1 cellular context compared by ENCODE assay signal in genomic region chr22:46462726-46463371, GRCh38.
TF ChIP-seq lines count a peak whose summit lies in the region.

No MANE protein-coding gene starts in this region.

TF ChIP-seq in SK-N-SH, 30 proteins besides CTCF, POLR2A, EP300 and RAD21 (continued from another document):
- TF ChIP-seq PBX3 (IDR thresholded peaks at IDR 0.05): peak; percentile 95
- TF ChIP-seq NFIC (IDR thresholded peaks at IDR 0.05; ENCODE audit: borderline replicate concordance): 0 out of 2 replicates have a peak, but pooled peaks have one; percentile 19
- peak; percentile 84 for TF ChIP-seq TCF12 (IDR thresholded peaks at IDR 0.05)
- peak; percentile 55; the same call in 1 of the 2 replicates for TF ChIP-seq FOXM1 (IDR thresholded peaks at IDR 0.05; ENCODE audit: low read depth)
- TF ChIP-seq GABPA (IDR thresholded peaks at IDR 0.05; ENCODE audit: low read depth): 0 out of 2 replicates have a peak, but pooled peaks have one; percentile 10
- TF ChIP-seq FOSL2 (IDR thresholded peaks at IDR 0.05; ENCODE audit: borderline replicate concordance, low read depth): peak; percentile 97
- TF ChIP-seq MAX (IDR thresholded peaks at IDR 0.05; ENCODE audit: low read depth): peak; percentile 68; the same call in 1 of the 2 replicates
- TF ChIP-seq MEF2A (IDR thresholded peaks at IDR 0.05; ENCODE audit: borderline replicate concordance, low read depth): no peak
- no peak for TF ChIP-seq RCOR1 (IDR thresholded peaks at IDR 0.05; ENCODE audit: low read length)
